8 cellular contexts compared by ENCODE assay signal in genomic region chr1:154943649-154944421, GRCh38. TPM values are rescaled to one million over a fixed set of nuclear protein-coding genes. Genes with fewer than 3 reads are reported as not detected.
DNase-seq lines count a peak whose midpoint lies in the region; ATAC-seq and TF ChIP-seq lines count a peak whose summit lies in the region.

No MANE protein-coding gene starts in this region.

- H3K27me3 Mint-ChIP-seq in natural killer cell (ENCODE audit: low read depth in 2 of 2): no peaks in the 10 kb centered on the region

- H3K27ac Mint-ChIP-seq in natural killer cell: peak overlapping the region; percentile 22 to 73

- H3K9me3 Mint-ChIP-seq in natural killer cell: no peaks in the 10 kb centered on the region

- TF ChIP-seq CTCF in NB4 (IDR thresholded peaks at IDR 0.05; ENCODE audit: low read depth, low read length): peak; percentile 85
- TF ChIP-seq CTCF in WI38 (IDR thresholded peaks at IDR 0.05; ENCODE audit: low read depth, low read length): peak; percentile 79
- peak; percentile 46 for TF ChIP-seq CTCF in natural killer cell (IDR thresholded peaks at IDR 0.05)
- no peak for TF ChIP-seq CTCF in lower leg skin (IDR thresholded peaks at IDR 0.05)

- no peak overlapping the region for H3K4me3 Mint-ChIP-seq in natural killer cell

- peaks cover 4 to 32% of the 10 kb centered on the region in 2 donors for H3K4me1 Mint-ChIP-seq in natural killer cell

- peak in 2 of 3 donors; percentile 33 to 39 for ATAC-seq in natural killer cell
- no peak for ATAC-seq in HG03196 (IDR thresholded peaks at IDR 0.05; ENCODE audit: unreplicated experiment)

- TF ChIP-seq POLR2A in NB4 (IDR thresholded peaks at IDR 0.05; ENCODE audit: extremely low read depth, insufficient read length) (no peak), lower leg skin (IDR thresholded peaks at IDR 0.05) (no peak)

- peak; percentile 76 for DNase-seq in SIG-M5 treated with dmso at 0.1 percent for 504 hours (lab: John Stamatoyannopoulos, UW; ENCODE audit: unreplicated experiment)
- DNase-seq in SIG-M5 (lab: John Stamatoyannopoulos, UW): no peak
- DNase-seq in NB4 (ENCODE audit: low read depth): peak; percentile 84
- peak; percentile 53 for DNase-seq in epidermal melanocyte (ENCODE audit: insufficient read length, low spot score)
- DNase-seq in natural killer cell: no peak
- DNase-seq in lower leg skin (ENCODE audit: low spot score in 2 of 2): no peak

- H3K4me3 ChIP-seq in NB4 (ENCODE audit: low read depth, low read length): no peak overlapping the region
- H3K4me3 ChIP-seq in WI38 (ENCODE audit: low read depth, low read length): no peak overlapping the region
- no peak overlapping the region for H3K4me3 ChIP-seq in lower leg skin (ENCODE audit: low read depth, poor library complexity, severe bottlenecking)

- H3K36me3 Mint-ChIP-seq in natural killer cell: no peaks in the 10 kb centered on the region

- intact Hi-C loops in natural killer cell (cut with micrococcal nuclease): no loop called here
- intact Hi-C loops in lower leg skin (cut with DNase I; ENCODE audit: low total_unique reads): no loop called here

- WGBS in lower leg skin, 2 donors: 40 to 44% methylated on average over 6 of the region's 6 CpGs

RNA-seq across cellular contexts. Expression of gene PMVK, which starts 7.3 kb away (rescaled TPM):
- 10 to 100 TPM in 2 of 3 donors, 1 to 10 TPM in 1; 9.0 to 12.1 (median 11.0) TPM for total RNA-seq in natural killer cell
- total RNA-seq in lower leg skin: 10 to 100 TPM; 20.6 to 37.0 (median 33.3) TPM

RNA-seq across cellular contexts. Expression of gene PBXIP1, which starts 12.1 kb away (rescaled TPM):
- total RNA-seq in natural killer cell: 100 to 1,000 TPM; 158 to 200 (median 197) TPM
- total RNA-seq in lower leg skin: 10 to 100 TPM; 52.1 to 84.1 (median 63.7) TPM

RNA-seq across cellular contexts. Expression of gene PYGO2, which starts 17.7 kb away (rescaled TPM):
- total RNA-seq in natural killer cell (10 to 100 TPM; 21.6 to 32.1 (median 27.5) TPM), lower leg skin (10 to 100 TPM; 31.9 to 38.0 (median 36.3) TPM)

RNA-seq across cellular contexts. Expression of gene SHC1, which starts 26.7 kb away (rescaled TPM):
- total RNA-seq in natural killer cell (100 to 1,000 TPM in 1 of 3 donors, 10 to 100 TPM in 2; 94.6 to 112 (median 96.8) TPM), lower leg skin (10 to 100 TPM; 45.4 to 68.9 (median 66.4) TPM)

RNA-seq across cellular contexts. Expression of gene CKS1B, which starts 30.6 kb away (rescaled TPM):
- total RNA-seq in natural killer cell (10 to 100 TPM in 2 of 3 donors, 1 to 10 TPM in 1; 8.5 to 13.0 (median 12.9) TPM), lower leg skin (10 to 100 TPM; 40.0 to 58.7 (median 45.3) TPM)

Comparison
In these comparisons a context has a peak if more than half of its experiments do, and no peak if none do; other contexts are left out.
1. DNase-seq: peak in SIG-M5 treated with dmso at 0.1 percent for 504 hours (single experiment), NB4 (single experiment) and epidermal melanocyte (single experiment); none in SIG-M5 (single experiment), natural killer cell (single experiment) and lower leg skin (0 of 2).
2. CTCF ChIP-seq: peak in NB4 (single experiment), WI38 (single experiment) and natural killer cell (single experiment); none in lower leg skin (0 of 3).